ENCODE assay signal across 20 cellular contexts in the genomic region with DNA sequence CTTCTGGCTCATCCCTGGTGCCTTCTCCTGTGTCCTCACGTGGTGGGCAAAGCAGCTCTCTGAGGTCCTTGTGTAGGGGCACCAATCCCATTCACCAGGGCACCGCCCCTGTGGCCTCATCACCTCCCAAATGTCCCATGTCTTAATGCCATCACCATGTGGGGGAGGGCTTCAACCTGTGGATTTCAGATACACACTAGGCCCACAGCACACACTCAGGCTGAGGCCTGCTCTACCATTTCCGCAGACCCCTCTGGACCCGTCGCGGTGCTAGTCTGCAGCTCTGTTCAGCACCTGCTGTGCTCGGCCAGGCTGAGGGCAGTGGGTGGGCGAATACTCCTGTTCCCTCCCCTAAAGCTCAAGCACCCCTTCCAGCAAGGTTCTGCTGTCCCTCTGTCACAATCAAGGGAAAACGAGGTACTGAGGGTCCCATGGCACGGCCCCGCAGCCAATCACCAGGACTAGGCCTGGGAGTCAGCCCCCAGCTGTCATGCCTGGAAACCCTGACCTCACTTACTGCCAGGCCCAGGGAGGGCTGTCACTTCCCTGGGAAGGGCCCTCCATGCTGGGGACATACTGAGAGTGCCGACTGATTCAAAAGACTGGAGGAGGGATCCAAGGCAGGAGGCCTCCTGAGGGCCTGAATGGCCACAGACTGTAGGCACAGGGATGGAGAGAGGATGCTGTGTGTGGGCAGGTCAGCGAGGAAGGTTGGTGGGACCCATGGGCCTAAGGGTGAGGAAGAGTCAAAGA.
DNase-seq lines count a peak whose midpoint lies in the region; ATAC-seq and TF ChIP-seq lines count a peak whose summit lies in the region.
"Had no signal": no experiment of that assay in that cellular context is flagged by ENCODE, and none has a peak within 500 bp of the region (broad histone marks: within the 10 kb centered on the region; RNA-seq: fewer than 3 reads in every experiment).

No MANE protein-coding gene starts in this region.

- no peak overlapping the region for H3K9ac ChIP-seq in colonic mucosa (ENCODE audit: low read depth in 2 of 2, low read length in 2 of 2)

- H3K27ac ChIP-seq in colonic mucosa (no peak overlapping the region), tibial artery (no peak overlapping the region)
- H3K27ac ChIP-seq: hepatocyte, transverse colon had no signal

- no peak for ATAC-seq in HG03025 (IDR thresholded peaks at IDR 0.05; ENCODE audit: low FRiP score, unreplicated experiment)
- ATAC-seq: naive thymus-derived CD8-positive, alpha-beta T cell had no signal

- H3K4me1 ChIP-seq in colonic mucosa (no peaks in the 10 kb centered on the region), tibial artery (peaks cover 0 to 7% (median 0%) of the 10 kb centered on the region in 4 donors)

- DNase-seq in activated effector memory CD4-positive, alpha-beta T cell treated with anti-CD3 and anti-CD28 coated beads, Interleukin-2, amount 50 U/mL, for 16 hours, result peak; percentile 55
- no peak for DNase-seq in activated effector memory CD4-positive, alpha-beta T cell treated with Interleukin-2 at 50 U/mL for 16 hours
- DNase-seq in colonic mucosa (peak; percentile 8), mesenteric fat pad (ENCODE audit: low spot score) (peak; percentile 76), tibial artery (peak; percentile 9 to 29), NCI-H2107 treated with DMSO at 0.1 percent for 48 hours (lab: John Stamatoyannopoulos, UW; ENCODE audit: unreplicated experiment) (no peak)
- no peak for DNase-seq in stimulated activated CD4-positive, alpha-beta T cell treated with anti-CD3 and anti-CD28 coated beads, Interleukin-2, amount 100 ng/mL, for 48 hours
- DNase-seq: activated CD4-positive, alpha-beta T cell treated with anti-CD3 and anti-CD28 coated beads, Interleukin-2, amount 50 U/mL, for 48 hours; activated naive CD4-positive, alpha-beta T cell treated with anti-CD3 and anti-CD28 coated beads, Interleukin-2, amount 10 ng/mL, durations not matched to agents 7 days and 5 days; CD4-positive, alpha-beta T cell; effector CD4-positive, alpha-beta T cell; left cardiac atrium; MM.1S; NCI-H1930; stimulated activated CD4-positive, alpha-beta T cell treated with anti-CD3 and anti-CD28 coated beads, Interleukin-4, amount 100 ng/mL, for 4 hours; transverse colon had no signal

- H3K9me3 ChIP-seq in colonic mucosa (no peaks in the 10 kb centered on the region), tibial artery (no peaks in the 10 kb centered on the region)
- H3K9me3 ChIP-seq: body of pancreas, transverse colon had no signal

- peaks cover 10% of the 10 kb centered on the region for H3K27me3 ChIP-seq in colonic mucosa
- peaks cover 0 to 22% of the 10 kb centered on the region in 2 donors for H3K27me3 ChIP-seq in tibial artery

- TF ChIP-seq CTCF in colonic mucosa (IDR thresholded peaks at IDR 0.05), result no peak
- no peak for TF ChIP-seq CTCF in tibial artery (IDR thresholded peaks at IDR 0.05)

- no peak overlapping the region for H3K4me3 ChIP-seq in colonic mucosa
- H3K4me3 ChIP-seq in tibial artery, result no peak overlapping the region
- H3K4me3 ChIP-seq: body of pancreas, hepatocyte, transverse colon had no signal

- intact Hi-C loops in colonic mucosa (cut with DNase I), result no loop called here
- intact Hi-C loops in tibial artery (cut with DNase I; ENCODE audit: low total_unique reads), result no loop called here

- H3K36me3 ChIP-seq in colonic mucosa (no peaks in the 10 kb centered on the region), tibial artery (no peaks in the 10 kb centered on the region)
- H3K36me3 ChIP-seq: transverse colon had no signal

Comparison
In these comparisons a context has a peak if more than half of its experiments do, and no peak if none do; other contexts are left out.
1. DNase-seq: peak in activated effector memory CD4-positive, alpha-beta T cell treated with anti-CD3 and anti-CD28 coated beads, Interleukin-2, amount 50 U/mL, for 16 hours (single experiment), colonic mucosa (single experiment), mesenteric fat pad (single experiment) and tibial artery (2 of 2); none in activated effector memory CD4-positive, alpha-beta T cell treated with Interleukin-2 at 50 U/mL for 16 hours (single experiment), NCI-H2107 treated with DMSO at 0.1 percent for 48 hours (single experiment) and stimulated activated CD4-positive, alpha-beta T cell treated with anti-CD3 and anti-CD28 coated beads, Interleukin-2, amount 100 ng/mL, for 48 hours (0 of 2).